Comparison of ENCODE assay signal across 19 cellular contexts in genomic region chr5:120677481-120677880, GRCh38.
A peak's percentile ranks its signal among the peaks of the same experiment; 100 is the strongest.
DNase-seq lines count a peak whose midpoint lies in the region; ATAC-seq and TF ChIP-seq lines count a peak whose summit lies in the region.
"Had no signal": no experiment of that assay in that cellular context is flagged by ENCODE, and none has a peak within 500 bp of the region (broad histone marks: within the 10 kb centered on the region; RNA-seq: fewer than 3 reads in every experiment).

No MANE protein-coding gene starts in this region.

- DNase-seq in KBM-7 = peak; percentile 45
- DNase-seq in NOMO-1 treated with dmso at 0.1 percent for 144 hours (lab: John Stamatoyannopoulos, UW; ENCODE audit: unreplicated experiment) = peak; percentile 8
- peak; percentile 62 for DNase-seq in choroid plexus epithelial cell (ENCODE audit: low read depth)
- DNase-seq in renal cortical epithelial cell (ENCODE audit: low read depth) = peak; percentile 14
- DNase-seq in T-helper 1 cell = no peak
- DNase-seq in NCI-H510A treated with DMSO at 0.1 percent for 48 hours (lab: John Stamatoyannopoulos, UW) = no peak
- DNase-seq: Calu3; CD8-positive, alpha-beta T cell; NCI-H1048; NCI-H1436; NCI-H2029; NCI-H2171; NCI-H446; NCI-H69; RPMI8226; SHP77 treated with DMSO at 0.1 percent for 48 hours; SK-N-SH had no signal

- H3K4me3 ChIP-seq in choroid plexus epithelial cell (ENCODE audit: low read depth, low read length) = no peak overlapping the region
- H3K4me3 ChIP-seq: BLaER1 treated with 17β-estradiol and CSF1 and Interleukin-3, amounts not matched to agents 10 nM and 100 nM had no signal

- in situ Hi-C loops in KBM-7 (cut with MboI; ENCODE audit: low pct_unique_long_range_greater_than_20kb, low sequenced_read_pairs) = no loop called here

- TF ChIP-seq CTCF in choroid plexus epithelial cell (conservative IDR thresholded peaks at IDR 0.05; ENCODE audit: low read depth, low read length) = no peak

- ATAC-seq in GM21786 (IDR thresholded peaks at IDR 0.05; ENCODE audit: unreplicated experiment) = no peak
- ATAC-seq: CD8-positive, alpha-beta T cell had no signal

Comparison
In these comparisons a context has a peak if more than half of its experiments do, and no peak if none do; other contexts are left out.
1. DNase-seq: peak in KBM-7 (single experiment), NOMO-1 treated with dmso at 0.1 percent for 144 hours (single experiment), choroid plexus epithelial cell (single experiment) and renal cortical epithelial cell (single experiment); none in T-helper 1 cell (0 of 5) and NCI-H510A treated with DMSO at 0.1 percent for 48 hours (single experiment).